1 cellular context compared by ENCODE assay signal in the genomic region with DNA sequence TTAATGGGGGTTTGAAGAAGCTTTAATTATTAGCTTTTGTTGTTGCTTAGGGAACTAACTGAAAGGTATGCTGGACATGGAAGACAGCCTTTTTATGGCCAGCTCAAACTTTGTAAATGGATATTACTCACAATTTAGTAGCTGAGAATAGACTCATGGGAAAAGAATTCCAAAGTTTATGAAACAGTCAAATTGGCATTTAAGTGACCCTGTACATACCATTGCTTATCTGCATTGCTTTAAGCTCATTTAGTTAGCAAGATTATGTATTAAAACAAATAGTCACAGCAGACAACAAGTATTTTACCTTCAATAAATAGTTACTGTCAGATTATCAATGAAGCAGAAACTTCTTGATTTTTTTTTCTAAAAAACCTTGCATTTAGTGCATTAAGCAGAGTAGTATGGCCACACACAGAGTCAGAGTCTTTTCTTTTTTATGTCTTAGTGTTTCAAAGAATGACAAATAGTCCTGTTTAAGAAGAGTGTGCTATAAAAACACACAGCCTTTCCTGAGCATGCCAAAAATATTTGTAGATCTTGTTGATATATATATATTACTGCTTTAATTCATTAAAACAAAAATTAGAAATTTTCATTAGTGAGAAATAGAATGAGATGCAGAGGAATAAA.
TF ChIP-seq lines count a peak whose summit lies in the region.

No MANE protein-coding gene starts in this region.

TF ChIP-seq in HepG2, 621 proteins besides CTCF, POLR2A, EP300 and RAD21 (continued from another document):
- TF ChIP-seq TCF7 (IDR thresholded peaks at IDR 0.05; ENCODE audit: low read depth) (0 out of 2 replicates have a peak, but pooled peaks have one; percentile 11), IKZF1 (IDR thresholded peaks at IDR 0.05) (no peak), FOXA1 (IDR thresholded peaks at IDR 0.05) (0 out of 2 replicates have a peak, but pooled peaks have one; percentile 35), FOXA1 (CRISPR knock-in tag; IDR thresholded peaks at IDR 0.05) (peak; percentile 68), SOX5 (CRISPR knock-in tag; IDR thresholded peaks at IDR 0.05; ENCODE audit: borderline replicate concordance) (peak; percentile 60; the same call in 1 of the 2 replicates), TCF7L2 (IDR thresholded peaks at IDR 0.05; ENCODE audit: low read depth, low read length) (no peak), SMARCE1 (IDR thresholded peaks at IDR 0.05; ENCODE audit: borderline replicate concordance) (peak; percentile 69; the same call in 1 of the 2 replicates), ZNF652 (CRISPR knock-in tag; IDR thresholded peaks at IDR 0.05; ENCODE audit: borderline replicate concordance, low read depth) (peak; percentile 65; the same call in 1 of the 2 replicates), FOXP1 (IDR thresholded peaks at IDR 0.05) (no peak; the same call in 1 of the 2 replicates), FOXP1 (CRISPR knock-in tag; IDR thresholded peaks at IDR 0.05) (peak; percentile 89), ZNF124 (CRISPR knock-in tag; IDR thresholded peaks at IDR 0.05) (no peak), RARA (CRISPR knock-in tag; IDR thresholded peaks at IDR 0.05) (peak; percentile 95)
- TF ChIP-seq, protein P1, sequence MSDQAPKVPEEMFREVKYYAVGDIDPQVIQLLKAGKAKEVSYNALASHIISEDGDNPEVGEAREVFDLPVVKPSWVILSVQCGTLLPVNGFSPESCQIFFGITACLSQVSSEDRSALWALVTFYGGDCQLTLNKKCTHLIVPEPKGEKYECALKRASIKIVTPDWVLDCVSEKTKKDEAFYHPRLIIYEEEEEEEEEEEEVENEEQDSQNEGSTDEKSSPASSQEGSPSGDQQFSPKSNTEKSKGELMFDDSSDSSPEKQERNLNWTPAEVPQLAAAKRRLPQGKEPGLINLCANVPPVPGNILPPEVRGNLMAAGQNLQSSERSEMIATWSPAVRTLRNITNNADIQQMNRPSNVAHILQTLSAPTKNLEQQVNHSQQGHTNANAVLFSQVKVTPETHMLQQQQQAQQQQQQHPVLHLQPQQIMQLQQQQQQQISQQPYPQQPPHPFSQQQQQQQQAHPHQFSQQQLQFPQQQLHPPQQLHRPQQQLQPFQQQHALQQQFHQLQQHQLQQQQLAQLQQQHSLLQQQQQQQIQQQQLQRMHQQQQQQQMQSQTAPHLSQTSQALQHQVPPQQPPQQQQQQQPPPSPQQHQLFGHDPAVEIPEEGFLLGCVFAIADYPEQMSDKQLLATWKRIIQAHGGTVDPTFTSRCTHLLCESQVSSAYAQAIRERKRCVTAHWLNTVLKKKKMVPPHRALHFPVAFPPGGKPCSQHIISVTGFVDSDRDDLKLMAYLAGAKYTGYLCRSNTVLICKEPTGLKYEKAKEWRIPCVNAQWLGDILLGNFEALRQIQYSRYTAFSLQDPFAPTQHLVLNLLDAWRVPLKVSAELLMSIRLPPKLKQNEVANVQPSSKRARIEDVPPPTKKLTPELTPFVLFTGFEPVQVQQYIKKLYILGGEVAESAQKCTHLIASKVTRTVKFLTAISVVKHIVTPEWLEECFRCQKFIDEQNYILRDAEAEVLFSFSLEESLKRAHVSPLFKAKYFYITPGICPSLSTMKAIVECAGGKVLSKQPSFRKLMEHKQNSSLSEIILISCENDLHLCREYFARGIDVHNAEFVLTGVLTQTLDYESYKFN (CRISPR knock-in tag; conservative IDR thresholded peaks at IDR 0.05) = peak; percentile 74
- TF ChIP-seq, protein P2, sequence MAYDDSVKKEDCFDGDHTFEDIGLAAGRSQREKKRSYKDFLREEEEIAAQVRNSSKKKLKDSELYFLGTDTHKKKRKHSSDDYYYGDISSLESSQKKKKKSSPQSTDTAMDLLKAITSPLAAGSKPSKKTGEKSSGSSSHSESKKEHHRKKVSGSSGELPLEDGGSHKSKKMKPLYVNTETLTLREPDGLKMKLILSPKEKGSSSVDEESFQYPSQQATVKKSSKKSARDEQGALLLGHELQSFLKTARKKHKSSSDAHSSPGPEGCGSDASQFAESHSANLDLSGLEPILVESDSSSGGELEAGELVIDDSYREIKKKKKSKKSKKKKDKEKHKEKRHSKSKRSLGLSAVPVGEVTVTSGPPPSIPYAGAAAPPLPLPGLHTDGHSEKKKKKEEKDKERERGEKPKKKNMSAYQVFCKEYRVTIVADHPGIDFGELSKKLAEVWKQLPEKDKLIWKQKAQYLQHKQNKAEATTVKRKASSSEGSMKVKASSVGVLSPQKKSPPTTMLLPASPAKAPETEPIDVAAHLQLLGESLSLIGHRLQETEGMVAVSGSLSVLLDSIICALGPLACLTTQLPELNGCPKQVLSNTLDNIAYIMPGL (CRISPR knock-in tag; IDR thresholded peaks at IDR 0.05; ENCODE audit: borderline replicate concordance in 1 of 2, low read depth in 1 of 2) = 0 out of 4 replicates have a peak, but pooled peaks of 1 of the 2 experiments have one; percentile 22
- TF ChIP-seq, protein P3, sequence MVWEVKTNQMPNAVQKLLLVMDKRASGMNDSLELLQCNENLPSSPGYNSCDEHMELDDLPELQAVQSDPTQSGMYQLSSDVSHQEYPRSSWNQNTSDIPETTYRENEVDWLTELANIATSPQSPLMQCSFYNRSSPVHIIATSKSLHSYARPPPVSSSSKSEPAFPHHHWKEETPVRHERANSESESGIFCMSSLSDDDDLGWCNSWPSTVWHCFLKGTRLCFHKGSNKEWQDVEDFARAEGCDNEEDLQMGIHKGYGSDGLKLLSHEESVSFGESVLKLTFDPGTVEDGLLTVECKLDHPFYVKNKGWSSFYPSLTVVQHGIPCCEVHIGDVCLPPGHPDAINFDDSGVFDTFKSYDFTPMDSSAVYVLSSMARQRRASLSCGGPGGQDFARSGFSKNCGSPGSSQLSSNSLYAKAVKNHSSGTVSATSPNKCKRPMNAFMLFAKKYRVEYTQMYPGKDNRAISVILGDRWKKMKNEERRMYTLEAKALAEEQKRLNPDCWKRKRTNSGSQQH (CRISPR knock-in tag; IDR thresholded peaks at IDR 0.05; ENCODE audit: low read depth) = no peak
- TF ChIP-seq, protein P4, sequence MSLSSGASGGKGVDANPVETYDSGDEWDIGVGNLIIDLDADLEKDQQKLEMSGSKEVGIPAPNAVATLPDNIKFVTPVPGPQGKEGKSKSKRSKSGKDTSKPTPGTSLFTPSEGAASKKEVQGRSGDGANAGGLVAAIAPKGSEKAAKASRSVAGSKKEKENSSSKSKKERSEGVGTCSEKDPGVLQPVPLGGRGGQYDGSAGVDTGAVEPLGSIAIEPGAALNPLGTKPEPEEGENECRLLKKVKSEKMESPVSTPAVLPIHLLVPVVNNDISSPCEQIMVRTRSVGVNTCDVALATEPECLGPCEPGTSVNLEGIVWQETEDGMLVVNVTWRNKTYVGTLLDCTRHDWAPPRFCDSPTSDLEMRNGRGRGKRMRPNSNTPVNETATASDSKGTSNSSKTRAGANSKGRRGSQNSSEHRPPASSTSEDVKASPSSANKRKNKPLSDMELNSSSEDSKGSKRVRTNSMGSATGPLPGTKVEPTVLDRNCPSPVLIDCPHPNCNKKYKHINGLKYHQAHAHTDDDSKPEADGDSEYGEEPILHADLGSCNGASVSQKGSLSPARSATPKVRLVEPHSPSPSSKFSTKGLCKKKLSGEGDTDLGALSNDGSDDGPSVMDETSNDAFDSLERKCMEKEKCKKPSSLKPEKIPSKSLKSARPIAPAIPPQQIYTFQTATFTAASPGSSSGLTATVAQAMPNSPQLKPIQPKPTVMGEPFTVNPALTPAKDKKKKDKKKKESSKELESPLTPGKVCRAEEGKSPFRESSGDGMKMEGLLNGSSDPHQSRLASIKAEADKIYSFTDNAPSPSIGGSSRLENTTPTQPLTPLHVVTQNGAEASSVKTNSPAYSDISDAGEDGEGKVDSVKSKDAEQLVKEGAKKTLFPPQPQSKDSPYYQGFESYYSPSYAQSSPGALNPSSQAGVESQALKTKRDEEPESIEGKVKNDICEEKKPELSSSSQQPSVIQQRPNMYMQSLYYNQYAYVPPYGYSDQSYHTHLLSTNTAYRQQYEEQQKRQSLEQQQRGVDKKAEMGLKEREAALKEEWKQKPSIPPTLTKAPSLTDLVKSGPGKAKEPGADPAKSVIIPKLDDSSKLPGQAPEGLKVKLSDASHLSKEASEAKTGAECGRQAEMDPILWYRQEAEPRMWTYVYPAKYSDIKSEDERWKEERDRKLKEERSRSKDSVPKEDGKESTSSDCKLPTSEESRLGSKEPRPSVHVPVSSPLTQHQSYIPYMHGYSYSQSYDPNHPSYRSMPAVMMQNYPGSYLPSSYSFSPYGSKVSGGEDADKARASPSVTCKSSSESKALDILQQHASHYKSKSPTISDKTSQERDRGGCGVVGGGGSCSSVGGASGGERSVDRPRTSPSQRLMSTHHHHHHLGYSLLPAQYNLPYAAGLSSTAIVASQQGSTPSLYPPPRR (CRISPR knock-in tag; IDR thresholded peaks at IDR 0.05; ENCODE audit: borderline replicate concordance) = peak; percentile 61
- TF ChIP-seq, protein P5, sequence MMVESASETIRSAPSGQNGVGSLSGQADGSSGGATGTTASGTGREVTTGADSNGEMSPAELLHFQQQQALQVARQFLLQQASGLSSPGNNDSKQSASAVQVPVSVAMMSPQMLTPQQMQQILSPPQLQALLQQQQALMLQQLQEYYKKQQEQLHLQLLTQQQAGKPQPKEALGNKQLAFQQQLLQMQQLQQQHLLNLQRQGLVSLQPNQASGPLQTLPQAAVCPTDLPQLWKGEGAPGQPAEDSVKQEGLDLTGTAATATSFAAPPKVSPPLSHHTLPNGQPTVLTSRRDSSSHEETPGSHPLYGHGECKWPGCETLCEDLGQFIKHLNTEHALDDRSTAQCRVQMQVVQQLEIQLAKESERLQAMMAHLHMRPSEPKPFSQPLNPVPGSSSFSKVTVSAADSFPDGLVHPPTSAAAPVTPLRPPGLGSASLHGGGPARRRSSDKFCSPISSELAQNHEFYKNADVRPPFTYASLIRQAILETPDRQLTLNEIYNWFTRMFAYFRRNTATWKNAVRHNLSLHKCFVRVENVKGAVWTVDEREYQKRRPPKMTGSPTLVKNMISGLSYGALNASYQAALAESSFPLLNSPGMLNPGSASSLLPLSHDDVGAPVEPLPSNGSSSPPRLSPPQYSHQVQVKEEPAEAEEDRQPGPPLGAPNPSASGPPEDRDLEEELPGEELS (CRISPR knock-in tag; IDR thresholded peaks at IDR 0.05) = peak; percentile 79
- TF ChIP-seq, protein P6, sequence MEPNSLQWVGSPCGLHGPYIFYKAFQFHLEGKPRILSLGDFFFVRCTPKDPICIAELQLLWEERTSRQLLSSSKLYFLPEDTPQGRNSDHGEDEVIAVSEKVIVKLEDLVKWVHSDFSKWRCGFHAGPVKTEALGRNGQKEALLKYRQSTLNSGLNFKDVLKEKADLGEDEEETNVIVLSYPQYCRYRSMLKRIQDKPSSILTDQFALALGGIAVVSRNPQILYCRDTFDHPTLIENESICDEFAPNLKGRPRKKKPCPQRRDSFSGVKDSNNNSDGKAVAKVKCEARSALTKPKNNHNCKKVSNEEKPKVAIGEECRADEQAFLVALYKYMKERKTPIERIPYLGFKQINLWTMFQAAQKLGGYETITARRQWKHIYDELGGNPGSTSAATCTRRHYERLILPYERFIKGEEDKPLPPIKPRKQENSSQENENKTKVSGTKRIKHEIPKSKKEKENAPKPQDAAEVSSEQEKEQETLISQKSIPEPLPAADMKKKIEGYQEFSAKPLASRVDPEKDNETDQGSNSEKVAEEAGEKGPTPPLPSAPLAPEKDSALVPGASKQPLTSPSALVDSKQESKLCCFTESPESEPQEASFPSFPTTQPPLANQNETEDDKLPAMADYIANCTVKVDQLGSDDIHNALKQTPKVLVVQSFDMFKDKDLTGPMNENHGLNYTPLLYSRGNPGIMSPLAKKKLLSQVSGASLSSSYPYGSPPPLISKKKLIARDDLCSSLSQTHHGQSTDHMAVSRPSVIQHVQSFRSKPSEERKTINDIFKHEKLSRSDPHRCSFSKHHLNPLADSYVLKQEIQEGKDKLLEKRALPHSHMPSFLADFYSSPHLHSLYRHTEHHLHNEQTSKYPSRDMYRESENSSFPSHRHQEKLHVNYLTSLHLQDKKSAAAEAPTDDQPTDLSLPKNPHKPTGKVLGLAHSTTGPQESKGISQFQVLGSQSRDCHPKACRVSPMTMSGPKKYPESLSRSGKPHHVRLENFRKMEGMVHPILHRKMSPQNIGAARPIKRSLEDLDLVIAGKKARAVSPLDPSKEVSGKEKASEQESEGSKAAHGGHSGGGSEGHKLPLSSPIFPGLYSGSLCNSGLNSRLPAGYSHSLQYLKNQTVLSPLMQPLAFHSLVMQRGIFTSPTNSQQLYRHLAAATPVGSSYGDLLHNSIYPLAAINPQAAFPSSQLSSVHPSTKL (CRISPR knock-in tag; IDR thresholded peaks at IDR 0.05) = peak; percentile 89
- TF ChIP-seq, protein P7, sequence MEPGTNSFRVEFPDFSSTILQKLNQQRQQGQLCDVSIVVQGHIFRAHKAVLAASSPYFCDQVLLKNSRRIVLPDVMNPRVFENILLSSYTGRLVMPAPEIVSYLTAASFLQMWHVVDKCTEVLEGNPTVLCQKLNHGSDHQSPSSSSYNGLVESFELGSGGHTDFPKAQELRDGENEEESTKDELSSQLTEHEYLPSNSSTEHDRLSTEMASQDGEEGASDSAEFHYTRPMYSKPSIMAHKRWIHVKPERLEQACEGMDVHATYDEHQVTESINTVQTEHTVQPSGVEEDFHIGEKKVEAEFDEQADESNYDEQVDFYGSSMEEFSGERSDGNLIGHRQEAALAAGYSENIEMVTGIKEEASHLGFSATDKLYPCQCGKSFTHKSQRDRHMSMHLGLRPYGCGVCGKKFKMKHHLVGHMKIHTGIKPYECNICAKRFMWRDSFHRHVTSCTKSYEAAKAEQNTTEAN (CRISPR knock-in tag; conservative IDR thresholded peaks at IDR 0.05) = peak; percentile 61; the same call in 1 of the 2 replicates
- TF ChIP-seq, protein P8, sequence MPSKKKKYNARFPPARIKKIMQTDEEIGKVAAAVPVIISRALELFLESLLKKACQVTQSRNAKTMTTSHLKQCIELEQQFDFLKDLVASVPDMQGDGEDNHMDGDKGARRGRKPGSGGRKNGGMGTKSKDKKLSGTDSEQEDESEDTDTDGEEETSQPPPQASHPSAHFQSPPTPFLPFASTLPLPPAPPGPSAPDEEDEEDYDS (CRISPR knock-in tag; IDR thresholded peaks at IDR 0.05) = peak; percentile 45; the same call in 1 of the 2 replicates
- TF ChIP-seq, protein P9, sequence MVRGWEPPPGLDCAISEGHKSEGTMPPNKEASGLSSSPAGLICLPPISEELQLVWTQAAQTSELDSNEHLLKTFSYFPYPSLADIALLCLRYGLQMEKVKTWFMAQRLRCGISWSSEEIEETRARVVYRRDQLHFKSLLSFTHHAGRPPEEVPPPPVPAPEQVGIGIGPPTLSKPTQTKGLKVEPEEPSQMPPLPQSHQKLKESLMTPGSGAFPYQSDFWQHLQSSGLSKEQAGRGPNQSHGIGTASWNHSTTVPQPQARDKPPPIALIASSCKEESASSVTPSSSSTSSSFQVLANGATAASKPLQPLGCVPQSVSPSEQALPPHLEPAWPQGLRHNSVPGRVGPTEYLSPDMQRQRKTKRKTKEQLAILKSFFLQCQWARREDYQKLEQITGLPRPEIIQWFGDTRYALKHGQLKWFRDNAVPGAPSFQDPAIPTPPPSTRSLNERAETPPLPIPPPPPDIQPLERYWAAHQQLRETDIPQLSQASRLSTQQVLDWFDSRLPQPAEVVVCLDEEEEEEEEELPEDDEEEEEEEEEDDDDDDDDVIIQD (CRISPR knock-in tag; IDR thresholded peaks at IDR 0.05; ENCODE audit: low read depth) = peak; percentile 99
- TF ChIP-seq, protein P10, sequence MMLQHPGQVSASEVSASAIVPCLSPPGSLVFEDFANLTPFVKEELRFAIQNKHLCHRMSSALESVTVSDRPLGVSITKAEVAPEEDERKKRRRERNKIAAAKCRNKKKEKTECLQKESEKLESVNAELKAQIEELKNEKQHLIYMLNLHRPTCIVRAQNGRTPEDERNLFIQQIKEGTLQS (CRISPR knock-in tag; IDR thresholded peaks at IDR 0.05) = peak; percentile 59; the same call in 1 of the 2 replicates
